8 cellular contexts compared by ENCODE assay signal in genomic region chr4:119025440-119025839, GRCh38.
DNase-seq lines count a peak whose midpoint lies in the region; ATAC-seq and TF ChIP-seq lines count a peak whose summit lies in the region.

No MANE protein-coding gene starts in this region.

- peak; percentile 77 for DNase-seq in ELR (ENCODE audit: low read depth)
- no peak for DNase-seq in SK-N-MC (ENCODE audit: low read depth, low spot score)
- DNase-seq in fibroblast of villous mesenchyme (ENCODE audit: low read depth): peak; percentile 57
- DNase-seq in sciatic nerve (ENCODE audit: low spot score): no peak
- no peak for DNase-seq in Ammon's horn (ENCODE audit: low spot score)

- no peaks in the 10 kb centered on the region for H3K9me3 ChIP-seq in SK-N-MC (ENCODE audit: low read depth, low read length)

- intact Hi-C loops in sciatic nerve (cut with DNase I): no loop called here

- 0 out of 2 replicates have a peak overlapping the region, but pooled peaks have one; percentile 4 for H3K27ac ChIP-seq in SK-N-MC

- no peak overlapping the region for H3K9ac ChIP-seq in SK-N-MC (ENCODE audit: insufficient read length)

- no peaks in the 10 kb centered on the region for H3K36me3 ChIP-seq in SK-N-MC (ENCODE audit: insufficient read depth, low read length)

- ATAC-seq in sciatic nerve: peak; percentile 54
- ATAC-seq in GM18520 (IDR thresholded peaks at IDR 0.05; ENCODE audit: unreplicated experiment): no peak
- no peak for ATAC-seq in GM19455 (IDR thresholded peaks at IDR 0.05; ENCODE audit: unreplicated experiment)
- ATAC-seq in GM18511 (IDR thresholded peaks at IDR 0.05; ENCODE audit: unreplicated experiment): no peak

- peak overlapping the region; percentile 35 for H3K4me3 ChIP-seq in SK-N-MC
- H3K4me3 ChIP-seq in fibroblast of villous mesenchyme (ENCODE audit: low read depth, low read length): no peak overlapping the region

- TF ChIP-seq CTCF in fibroblast of villous mesenchyme (IDR thresholded peaks at IDR 0.05; ENCODE audit: insufficient read depth, low read depth, low read length): no peak

Comparison
In these comparisons a context has a peak if more than half of its experiments do, and no peak if none do; other contexts are left out.
1. DNase-seq: peak in ELR (single experiment) and fibroblast of villous mesenchyme (single experiment); none in SK-N-MC (single experiment), sciatic nerve (single experiment) and Ammon's horn (single experiment).